ENCODE assay signal across 16 cellular contexts in the genomic region with DNA sequence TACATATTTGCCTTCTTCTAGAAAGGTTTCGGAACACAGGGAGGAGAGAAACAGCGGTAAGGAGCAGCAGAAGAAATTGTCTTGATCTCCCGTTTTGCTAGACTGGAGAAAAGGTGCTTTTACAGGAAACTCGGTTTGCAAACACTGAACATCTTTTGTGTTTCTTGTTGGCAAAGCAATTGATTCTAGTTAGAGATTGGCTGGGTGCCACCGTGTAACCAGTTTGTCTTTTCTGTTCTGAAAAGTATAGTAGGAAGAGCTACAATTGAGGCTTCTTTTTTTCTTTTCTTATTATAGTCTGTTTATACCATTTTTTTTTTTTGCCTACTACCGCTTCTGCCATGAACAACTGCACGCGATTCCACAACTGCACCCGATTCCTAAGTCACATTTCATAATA.
A peak's percentile ranks its signal among the peaks of the same experiment; 100 is the strongest.
DNase-seq lines count a peak whose midpoint lies in the region; ATAC-seq and TF ChIP-seq lines count a peak whose summit lies in the region.
"Had no signal": no experiment of that assay in that cellular context is flagged by ENCODE, and none has a peak within 500 bp of the region (broad histone marks: within the 10 kb centered on the region; RNA-seq: fewer than 3 reads in every experiment).

No MANE protein-coding gene starts in this region.

- H2AFZ ChIP-seq in SK-N-SH (ENCODE audit: low read depth) (peak overlapping the region; percentile 70; the same call in 1 of the 2 replicates), Karpas-422 (ENCODE audit: low read length) (no peak overlapping the region)

- ATAC-seq in SK-N-SH treated with all-trans-retinoic acid at 6 μM for 48 hours = no peak
- ATAC-seq: activated T-cell treated with anti-CD3 and anti-CD28 coated beads, Interleukin-2, amount 50 U/mL, for 4 hours; mucosa of descending colon; psoas muscle; T-helper 17 cell had no signal

- no TSS peak for BruUV-seq in Caco-2 (replicated peaks; lab: Mats Ljungman, UMichigan)

- no peak for TF ChIP-seq RAD21 in SK-N-SH (IDR thresholded peaks at IDR 0.05; ENCODE audit: low read length)

- POLR2A ChIA-PET in SK-N-SH (lab: Yijun Ruan, JAX) = no interaction called here
- POLR2A ChIA-PET in Caco-2 (lab: Charles Lee) = no interaction called here

- no peaks in the 10 kb centered on the region for H3F3A ChIP-seq in SK-N-SH (replicated peaks; ENCODE audit: insufficient read depth)

- no peak for TF ChIP-seq EP300 in SK-N-SH (IDR thresholded peaks at IDR 0.05; ENCODE audit: borderline replicate concordance in 1 of 2, low read depth in 1 of 2, low read length in 1 of 2)

- peaks cover 9% of the 10 kb centered on the region for H3K9me3 Mint-ChIP-seq in Caco-2 (ENCODE audit: unreplicated experiment)

- H3K27ac Mint-ChIP-seq in Caco-2 (ENCODE audit: unreplicated experiment) = no peak overlapping the region
- H3K27ac Mint-ChIP-seq: dendritic cell treated with granulocyte-macrophage colony-stimulating factor and Interleukin-4, amounts not matched to agents 40 ng/mL and 50 ng/mL, for 4 days; T-helper 17 cell had no signal

- no peaks in the 10 kb centered on the region for H3K79me2 ChIP-seq in SK-N-SH (ENCODE audit: insufficient read depth)
- no peaks in the 10 kb centered on the region for H3K79me2 ChIP-seq in Karpas-422 (ENCODE audit: low read length)

- DNase-seq in SK-N-SH = no peak
- DNase-seq in NCI-H774 (lab: John Stamatoyannopoulos, UW) = peak; percentile 66
- DNase-seq in fibroblast of pulmonary artery (ENCODE audit: low read depth) = peak; percentile 26
- peak; percentile 79 to 80 for DNase-seq in thyroid gland
- DNase-seq in Caco-2 = no peak
- no peak for DNase-seq in Karpas-422
- DNase-seq in iPS-NIHi11 (ENCODE audit: low spot score) = no peak
- DNase-seq: activated CD4-positive, alpha-beta T cell treated with anti-CD3 and anti-CD28 coated beads, Interleukin-2, amount 50 U/mL, for 1 hour; activated T-cell treated with anti-CD3 and anti-CD28 coated beads, Interleukin-2, amount 50 U/mL, for 4 hours; adrenal gland; mucosa of descending colon; NCI-H526; psoas muscle; T-helper 17 cell had no signal

- no peak for TF ChIP-seq CTCF in SK-N-SH (IDR thresholded peaks at IDR 0.05)
- TF ChIP-seq CTCF in fibroblast of pulmonary artery (IDR thresholded peaks at IDR 0.05; ENCODE audit: low read length, missing control alignments) = no peak
- TF ChIP-seq CTCF in thyroid gland (IDR thresholded peaks at IDR 0.05) = no peak
- TF ChIP-seq CTCF in Caco-2 (IDR thresholded peaks at IDR 0.05; ENCODE audit: insufficient read depth in 1 of 2, low read depth in 1 of 2, low read length in 1 of 2, severe bottlenecking in 1 of 2, unreplicated experiment in 1 of 2) = no peak

- no peak overlapping the region for H3K4me2 ChIP-seq in SK-N-SH
- no peak overlapping the region for H3K4me2 ChIP-seq in Karpas-422 (ENCODE audit: low read depth, low read length, poor library complexity, severe bottlenecking)

- CTCF ChIA-PET in SK-N-SH (lab: Yijun Ruan, JAX) = no interaction called here
- CTCF ChIA-PET in Caco-2 (lab: Charles Lee) = no interaction called here

- no peaks in the 10 kb centered on the region for H3K36me3 ChIP-seq in SK-N-SH (replicated peaks in 1 of 2; ENCODE audit: control insufficient read depth in 1 of 2, insufficient read depth in 2 of 2, low read length in 1 of 2)
- no peaks in the 10 kb centered on the region for H3K36me3 ChIP-seq in thyroid gland
- no peaks in the 10 kb centered on the region for H3K36me3 ChIP-seq in Caco-2 (ENCODE audit: control insufficient read depth, insufficient read depth, low read length)
- no peaks in the 10 kb centered on the region for H3K36me3 ChIP-seq in Karpas-422 (ENCODE audit: insufficient read depth, low read length)
- H3K36me3 ChIP-seq: adrenal gland had no signal

- WGBS in SK-N-SH (ENCODE audit: low lambda C conversion rate) = 22% methylated on average over 9 of the region's 9 CpGs
- whole genome bisulfite sequencing in thyroid gland, 2 donors = 29 to 36% methylated on average over 9 of the region's 9 CpGs

- TF ChIP-seq POLR2A in thyroid gland (IDR thresholded peaks at IDR 0.05) = no peak

- H3K9ac ChIP-seq in SK-N-SH (no peak overlapping the region), Karpas-422 (ENCODE audit: low read length) (no peak overlapping the region)

- H3K9me2 ChIP-seq in SK-N-SH (no peaks in the 10 kb centered on the region), Karpas-422 (replicated peaks; ENCODE audit: insufficient read depth, low read length) (no peaks in the 10 kb centered on the region)

- H3K9me3 ChIP-seq in SK-N-SH (no peaks in the 10 kb centered on the region), thyroid gland (no peaks in the 10 kb centered on the region), Caco-2 (no peaks in the 10 kb centered on the region), Karpas-422 (ENCODE audit: low read length) (no peaks in the 10 kb centered on the region)
- H3K9me3 ChIP-seq: adrenal gland, mucosa of descending colon, psoas muscle had no signal

- no peaks in the 10 kb centered on the region for H3K36me3 Mint-ChIP-seq in Caco-2 (ENCODE audit: insufficient read depth, unreplicated experiment)

- H4K20me1 ChIP-seq in SK-N-SH (ENCODE audit: insufficient read depth) = no peaks in the 10 kb centered on the region
- no peaks in the 10 kb centered on the region for H4K20me1 ChIP-seq in Karpas-422 (ENCODE audit: insufficient read depth, low read depth, low read length)

- H3K4me3 ChIP-seq in SK-N-SH (ENCODE audit: low read depth in 2 of 2, low read length in 1 of 2) = no peak overlapping the region
- no peak overlapping the region for H3K4me3 ChIP-seq in fibroblast of pulmonary artery (replicated peaks; ENCODE audit: low read depth, low read length)
- no peak overlapping the region for H3K4me3 ChIP-seq in thyroid gland (replicated peaks in 1 of 3)
- no peak overlapping the region for H3K4me3 ChIP-seq in Caco-2 (ENCODE audit: low read depth, low read length)
- no peak overlapping the region for H3K4me3 ChIP-seq in Karpas-422 (ENCODE audit: low read length)
- H3K4me3 ChIP-seq: adrenal gland, mucosa of descending colon, psoas muscle had no signal

- intact Hi-C loops in thyroid gland (cut with DNase I) (no loop called here), Caco-2 (cut with micrococcal nuclease; ENCODE audit: unreplicated experiment) (no loop called here)

- H3K27me3 Mint-ChIP-seq in Caco-2 (ENCODE audit: insufficient read depth, unreplicated experiment) = peaks cover 6% of the 10 kb centered on the region
- H3K27me3 Mint-ChIP-seq: dendritic cell treated with granulocyte-macrophage colony-stimulating factor and Interleukin-4, amounts not matched to agents 40 ng/mL and 50 ng/mL, for 4 days; T-helper 17 cell had no signal

- H3K4me1 Mint-ChIP-seq in Caco-2 (ENCODE audit: low read depth, unreplicated experiment) = no peaks in the 10 kb centered on the region
- H3K4me1 Mint-ChIP-seq: T-helper 17 cell had no signal

- H3K4me1 ChIP-seq in SK-N-SH (ENCODE audit: control insufficient read depth in 1 of 2, insufficient read depth in 2 of 2, low read depth in 1 of 2, low read length in 1 of 2) = no peaks in the 10 kb centered on the region
- H3K4me1 ChIP-seq in thyroid gland = peaks cover 22 to 36% of the 10 kb centered on the region in 2 donors
- no peaks in the 10 kb centered on the region for H3K4me1 ChIP-seq in Caco-2
- H3K4me1 ChIP-seq in Karpas-422 (ENCODE audit: low read length) = no peaks in the 10 kb centered on the region
- H3K4me1 ChIP-seq: adrenal gland, psoas muscle had no signal

- H3K4me3 Mint-ChIP-seq in Caco-2 (ENCODE audit: unreplicated experiment) = no peak overlapping the region
- H3K4me3 Mint-ChIP-seq: activated T-cell treated with anti-CD3 and anti-CD28 coated beads, Interleukin-2, amount 50 U/mL, for 4 hours; dendritic cell treated with granulocyte-macrophage colony-stimulating factor and Interleukin-4, amounts not matched to agents 40 ng/mL and 50 ng/mL, for 4 days; T-helper 17 cell had no signal

- no peak overlapping the region for H3K27ac ChIP-seq in SK-N-SH (ENCODE audit: low read depth in 2 of 2, low read length in 1 of 2)
- peak overlapping the region; percentile 50 to 74 (median 57) for H3K27ac ChIP-seq in thyroid gland
- no peak overlapping the region for H3K27ac ChIP-seq in Karpas-422 (ENCODE audit: low read length)
- H3K27ac ChIP-seq: adrenal gland, psoas muscle had no signal

- H3K27me3 ChIP-seq in SK-N-SH (ENCODE audit: insufficient read depth) (no peaks in the 10 kb centered on the region), thyroid gland (no peaks in the 10 kb centered on the region), Caco-2 (replicated peaks; ENCODE audit: control insufficient read depth, insufficient read depth, low read length) (no peaks in the 10 kb centered on the region), Karpas-422 (ENCODE audit: low read length) (no peaks in the 10 kb centered on the region)
- H3K27me3 ChIP-seq: adrenal gland had no signal

TF ChIP-seq in SK-N-SH, 30 proteins besides CTCF, POLR2A, EP300 and RAD21 (continues in another document):
- no peak for TF ChIP-seq SIN3A (IDR thresholded peaks at IDR 0.05; ENCODE audit: borderline replicate concordance, low read depth, low read length)
- no peak for TF ChIP-seq POLR2AphosphoS5 (IDR thresholded peaks at IDR 0.05; ENCODE audit: low read depth, low read length)
- TF ChIP-seq TCF12 (IDR thresholded peaks at IDR 0.05) = no peak
- no peak for TF ChIP-seq YY1 (IDR thresholded peaks at IDR 0.05; ENCODE audit: low read depth)
- no peak for TF ChIP-seq RCOR1 (IDR thresholded peaks at IDR 0.05; ENCODE audit: low read length)
- no peak for TF ChIP-seq RXRA (IDR thresholded peaks at IDR 0.05; ENCODE audit: borderline replicate concordance, low read depth)
- no peak for TF ChIP-seq NFIC (IDR thresholded peaks at IDR 0.05; ENCODE audit: borderline replicate concordance)
- no peak for TF ChIP-seq FOXM1 (IDR thresholded peaks at IDR 0.05; ENCODE audit: low read depth)

TF ChIP-seq in SK-N-SH treated with all-trans-retinoic acid at 6 μM for 48 hours, 23 proteins besides CTCF, POLR2A, EP300 and RAD21:
- TF ChIP-seq BACH2 (CRISPR knock-in tag; IDR thresholded peaks at IDR 0.05; ENCODE audit: borderline replicate concordance) = no peak
TF ChIP-seq in SK-N-SH treated with all-trans-retinoic acid at 6 μM for 48 hours: peak in this region for 0.

Comparison
In these comparisons a context has a peak if more than half of its experiments do, and no peak if none do; other contexts are left out.
1. DNase-seq: peak in NCI-H774 (single experiment), fibroblast of pulmonary artery (single experiment) and thyroid gland (2 of 2); none in SK-N-SH (single experiment), Caco-2 (0 of 2), Karpas-422 (single experiment) and iPS-NIHi11 (single experiment).
2. H3K27ac ChIP-seq: peak in thyroid gland (3 of 3); none in SK-N-SH (0 of 2) and Karpas-422 (single experiment).